Comparison of ENCODE assay signal across 8 cellular contexts in the genomic region with DNA sequence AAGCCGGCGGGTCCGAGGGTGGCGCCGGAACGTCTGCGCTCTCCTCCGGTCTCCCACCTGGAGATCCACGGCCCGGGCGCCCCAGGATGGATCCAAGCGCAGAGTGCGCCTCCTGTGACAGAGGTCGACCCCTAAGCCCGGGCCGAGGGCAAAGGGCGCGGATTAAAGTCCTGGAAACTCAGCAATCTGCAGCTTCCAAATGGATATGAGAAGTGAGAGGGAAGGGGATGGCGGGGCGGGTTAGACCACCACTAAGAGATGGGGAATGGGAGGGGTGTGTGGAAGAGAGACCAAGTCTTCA. TPM values are rescaled to one million over a fixed set of nuclear protein-coding genes. Genes with fewer than 3 reads are reported as not detected.
A peak's percentile ranks its signal among the peaks of the same experiment; 100 is the strongest.
DNase-seq lines count a peak whose midpoint lies in the region; ATAC-seq and TF ChIP-seq lines count a peak whose summit lies in the region.

No MANE protein-coding gene starts in this region.

- H3K79me2 ChIP-seq in HCT116 (ENCODE audit: insufficient read depth, low read length) (no peaks in the 10 kb centered on the region), smooth muscle cell (ENCODE audit: low read depth) (no peaks in the 10 kb centered on the region)

- H3F3A ChIP-seq in smooth muscle cell (ENCODE audit: low read depth), result peaks cover 10% of the 10 kb centered on the region

- H3K36me3 Mint-ChIP-seq in activated T-helper 2 cell treated with anti-CD3 and anti-CD28 coated beads, Interferon-gamma antibody, Interleukin-2, Interleukin-4, amounts not matched to agents 10 μg/mL and 5 μg/mL and 100 μg/mL, durations not matched to agents 14 hours and 24 hours and 36 hours (ENCODE audit: low read depth), result peaks cover 47% of the 10 kb centered on the region

- intact Hi-C loops in HCT116 (cut with micrococcal nuclease), result no loop called here
- intact Hi-C loops in activated T-helper 2 cell treated with anti-CD3 and anti-CD28 coated beads, Interferon-gamma antibody, Interleukin-2, Interleukin-4, amounts not matched to agents 10 μg/mL and 5 μg/mL and 100 μg/mL, durations not matched to agents 14 hours and 24 hours and 36 hours (cut with micrococcal nuclease), result loop anchor here (5.0 to 10.0 kb wide), 5 partner anchors 59 to 729 kb away; a partner anchor contains a TSS

- no peak for TF ChIP-seq POLR2A in HCT116 (IDR thresholded peaks at IDR 0.05; ENCODE audit: borderline replicate concordance, extremely low read depth, insufficient read depth, insufficient read length)

- POLR2A ChIA-PET in HCT116 (lab: Charles Lee), result interaction anchor here (1.2 to 1.4 kb wide), 2 partner anchors 14 to 16 kb away, joined by 3 to 5 read pairs; a partner anchor contains a TSS

- no peaks in the 10 kb centered on the region for H3K27me3 Mint-ChIP-seq in activated T-helper 2 cell treated with anti-CD3 and anti-CD28 coated beads, Interferon-gamma antibody, Interleukin-2, Interleukin-4, amounts not matched to agents 10 μg/mL and 5 μg/mL and 100 μg/mL, durations not matched to agents 14 hours and 24 hours and 36 hours (ENCODE audit: low read depth)

- peak overlapping the region; percentile 77 for H3K27ac ChIP-seq in HCT116 (ENCODE audit: low read depth, low read length)
- no peak overlapping the region for H3K27ac ChIP-seq in smooth muscle cell (ENCODE audit: low read depth)

- H3K9me3 ChIP-seq in HCT116 (ENCODE audit: control insufficient read depth in 1 of 2, insufficient read depth in 1 of 2, low read depth in 1 of 2, low read length in 2 of 2), result no peaks in the 10 kb centered on the region
- H3K9me3 ChIP-seq in iPS-15b (ENCODE audit: control insufficient read depth, insufficient read depth, low read length), result no peaks in the 10 kb centered on the region
- H3K9me3 ChIP-seq in smooth muscle cell (replicated peaks; ENCODE audit: low read depth), result no peaks in the 10 kb centered on the region

- H4K20me1 ChIP-seq in HCT116 (ENCODE audit: insufficient read depth), result no peaks in the 10 kb centered on the region
- H4K20me1 ChIP-seq in smooth muscle cell (ENCODE audit: low read depth), result no peaks in the 10 kb centered on the region

- peak overlapping the region; percentile 33 for H3K4me3 Mint-ChIP-seq in activated T-helper 2 cell treated with anti-CD3 and anti-CD28 coated beads, Interferon-gamma antibody, Interleukin-2, Interleukin-4, amounts not matched to agents 10 μg/mL and 5 μg/mL and 100 μg/mL, durations not matched to agents 14 hours and 24 hours and 36 hours (ENCODE audit: low read depth)

- no peaks in the 10 kb centered on the region for H3K9me2 ChIP-seq in HCT116 (ENCODE audit: insufficient read depth)

- RAD21 ChIA-PET in HCT116 (lab: Charles Lee; ENCODE audit: low non-redundant PET in 1 of 2, low total read pairs in 2 of 2, uncharacterized antibody in 2 of 2, unreplicated experiment in 2 of 2), result no interaction called here

- 5% methylated on average over 20 of the region's 20 CpGs for WGBS in smooth muscle cell (ENCODE audit: low lambda C conversion rate)

- no peaks in the 10 kb centered on the region for H3K27me3 ChIP-seq in HCT116 (ENCODE audit: insufficient read depth, low read length)
- H3K27me3 ChIP-seq in iPS-15b (ENCODE audit: control insufficient read depth, insufficient read depth, low read length), result no peaks in the 10 kb centered on the region
- no peaks in the 10 kb centered on the region for H3K27me3 ChIP-seq in smooth muscle cell (ENCODE audit: low read depth)

- BruUV-seq in HCT116 (replicated peaks; lab: Mats Ljungman, UMichigan), result no TSS peak

- H3K9me3 Mint-ChIP-seq in activated T-helper 2 cell treated with anti-CD3 and anti-CD28 coated beads, Interferon-gamma antibody, Interleukin-2, Interleukin-4, amounts not matched to agents 10 μg/mL and 5 μg/mL and 100 μg/mL, durations not matched to agents 14 hours and 24 hours and 36 hours, result peaks cover 3% of the 10 kb centered on the region

- peaks cover 0 to 5% of the 10 kb centered on the region in 2 experiments; a peak in 1 of 4 replicates for H3K36me3 ChIP-seq in HCT116 (ENCODE audit: control insufficient read depth in 1 of 2, insufficient read depth in 2 of 2, low read length in 2 of 2)
- peaks cover 28% of the 10 kb centered on the region for H3K36me3 ChIP-seq in iPS-15b (ENCODE audit: control insufficient read depth, insufficient read depth, low read length)
- H3K36me3 ChIP-seq in smooth muscle cell (ENCODE audit: low read depth), result no peaks in the 10 kb centered on the region

- H3K4me1 ChIP-seq in HCT116 (ENCODE audit: control insufficient read depth in 1 of 2, insufficient read depth in 2 of 2, low read length in 2 of 2), result peaks cover 4 to 43% of the 10 kb centered on the region in 2 experiments; a peak in 3 of 4 replicates
- peaks cover 23% of the 10 kb centered on the region for H3K4me1 ChIP-seq in iPS-15b (ENCODE audit: control insufficient read depth, insufficient read depth, low read length)
- peaks cover 18% of the 10 kb centered on the region for H3K4me1 ChIP-seq in smooth muscle cell (ENCODE audit: low read depth)

- H3K27ac Mint-ChIP-seq in activated T-helper 2 cell treated with anti-CD3 and anti-CD28 coated beads, Interferon-gamma antibody, Interleukin-2, Interleukin-4, amounts not matched to agents 10 μg/mL and 5 μg/mL and 100 μg/mL, durations not matched to agents 14 hours and 24 hours and 36 hours, result no peak overlapping the region

- H2AFZ ChIP-seq in HCT116 (ENCODE audit: low read depth, low read length, poor library complexity, severe bottlenecking) (peak overlapping the region; percentile 32), smooth muscle cell (ENCODE audit: low read depth) (peak overlapping the region; percentile 90)

- peak overlapping the region; percentile 82 to 85 for H3K4me3 ChIP-seq in HCT116 (replicated peaks in 1 of 2; ENCODE audit: low read depth in 1 of 2, low read length in 2 of 2)
- H3K4me3 ChIP-seq in iPS-15b (ENCODE audit: low read depth, low read length), result peak overlapping the region; percentile 94
- H3K4me3 ChIP-seq in smooth muscle cell, result peak overlapping the region; percentile 75

- peaks cover 60% of the 10 kb centered on the region for H3K4me1 Mint-ChIP-seq in activated T-helper 2 cell treated with anti-CD3 and anti-CD28 coated beads, Interferon-gamma antibody, Interleukin-2, Interleukin-4, amounts not matched to agents 10 μg/mL and 5 μg/mL and 100 μg/mL, durations not matched to agents 14 hours and 24 hours and 36 hours (ENCODE audit: low read depth)

- CTCF ChIA-PET in HCT116 (lab: Charles Lee), result interaction anchor here (1.2 kb wide), 1 partner anchor 15 kb away, joined by 3 read pairs; a partner anchor contains a TSS

- DNase-seq in HCT116 (ENCODE audit: low read depth, low spot score), result no peak
- DNase-seq in activated T-helper 2 cell treated with anti-CD3 and anti-CD28 coated beads, Interferon-gamma antibody, Interleukin-2, Interleukin-4, amounts not matched to agents 10 μg/mL and 5 μg/mL and 100 μg/mL, durations not matched to agents 14 hours and 24 hours and 36 hours (ENCODE audit: low spot score), result no peak
- no peak for DNase-seq in smooth muscle cell (lab: John Stamatoyannopoulos, UW; ENCODE audit: unreplicated experiment)
- no peak for DNase-seq in cerebellar nuclear complex (lab: John Stamatoyannopoulos, UW)
- no peak for DNase-seq in hippocampal formation (lab: John Stamatoyannopoulos, UW)
- no peak for DNase-seq in T-helper 9 cell
- no peak for DNase-seq in CD1c-positive myeloid dendritic cell (ENCODE audit: extremely low spot score)

- TF ChIP-seq CTCF in HCT116 (IDR thresholded peaks at IDR 0.05 in 2 of 3, conservative IDR thresholded peaks at IDR 0.05 in 1 of 3; ENCODE audit: borderline replicate concordance in 1 of 3, insufficient read depth in 1 of 3, low read depth in 2 of 3, low read length in 2 of 3) (no peak), smooth muscle cell (IDR thresholded peaks at IDR 0.05; ENCODE audit: borderline replicate concordance, insufficient read depth, poor library complexity, severe bottlenecking) (no peak)

- no peak for TF ChIP-seq RAD21 in HCT116 (IDR thresholded peaks at IDR 0.05; ENCODE audit: low read depth)

- ATAC-seq in HCT116, result no peak

- peak overlapping the region; percentile 93 for H3K4me2 ChIP-seq in HCT116 (ENCODE audit: low read length)
- peak overlapping the region; percentile 86 for H3K4me2 ChIP-seq in smooth muscle cell

- peak overlapping the region; percentile 61 for H3K9ac ChIP-seq in HCT116 (ENCODE audit: low read length)
- no peak overlapping the region for H3K9ac ChIP-seq in iPS-15b (ENCODE audit: low read depth, low read length)
- H3K9ac ChIP-seq in smooth muscle cell (ENCODE audit: low read depth), result no peak overlapping the region

TF ChIP-seq in HCT116, 20 proteins besides CTCF, POLR2A, EP300 and RAD21 (continues in another document):
- TF ChIP-seq JUND (IDR thresholded peaks at IDR 0.05), result no peak
- TF ChIP-seq, protein P1, sequence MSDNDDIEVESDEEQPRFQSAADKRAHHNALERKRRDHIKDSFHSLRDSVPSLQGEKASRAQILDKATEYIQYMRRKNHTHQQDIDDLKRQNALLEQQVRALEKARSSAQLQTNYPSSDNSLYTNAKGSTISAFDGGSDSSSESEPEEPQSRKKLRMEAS (IDR thresholded peaks at IDR 0.05), result no peak
- TF ChIP-seq SRF (IDR thresholded peaks at IDR 0.05; ENCODE audit: low read depth), result no peak

RNA-seq across cellular contexts. Expression of a gene that starts 0.7 kb away (rescaled TPM):
- 23.9 TPM for total RNA-seq in HCT116 (2021; ENCODE audit: unreplicated experiment)
- polyA plus RNA-seq in HCT116 (2012), result 18.8 TPM in 2 replicates
- 47.8 and 51.8 TPM in 2 replicates for total RNA-seq in activated T-helper 2 cell treated with anti-CD3 and anti-CD28 coated beads, Interferon-gamma antibody, Interleukin-2, Interleukin-4, amounts not matched to agents 10 μg/mL and 5 μg/mL and 100 μg/mL, durations not matched to agents 14 hours and 24 hours and 36 hours
- 14.8 and 20.8 TPM in 2 replicates for total RNA-seq in smooth muscle cell
- polyA plus RNA-seq in smooth muscle cell, result 13.3 and 22.1 TPM in 2 replicates

RNA-seq across cellular contexts. Expression of a gene that starts 15.7 kb away (rescaled TPM):
- total RNA-seq in HCT116 (2021; ENCODE audit: unreplicated experiment) (14.7 TPM), smooth muscle cell (1.4 and 8.2 TPM in 2 replicates)
- 10.0 and 11.4 TPM in 2 replicates for polyA plus RNA-seq in HCT116 (2012)
- total RNA-seq in activated T-helper 2 cell treated with anti-CD3 and anti-CD28 coated beads, Interferon-gamma antibody, Interleukin-2, Interleukin-4, amounts not matched to agents 10 μg/mL and 5 μg/mL and 100 μg/mL, durations not matched to agents 14 hours and 24 hours and 36 hours, result 14.7 and 17.5 TPM in 2 replicates
- polyA plus RNA-seq in smooth muscle cell, result 6.4 and 6.9 TPM in 2 replicates

RNA-seq across cellular contexts. Expression of a gene that starts 15.8 kb away (rescaled TPM):
- 3.3 TPM for total RNA-seq in HCT116 (2021; ENCODE audit: unreplicated experiment)
- polyA plus RNA-seq in HCT116 (2012), result 1.5 and 1.8 TPM in 2 replicates
- total RNA-seq in activated T-helper 2 cell treated with anti-CD3 and anti-CD28 coated beads, Interferon-gamma antibody, Interleukin-2, Interleukin-4, amounts not matched to agents 10 μg/mL and 5 μg/mL and 100 μg/mL, durations not matched to agents 14 hours and 24 hours and 36 hours, result 0.32 TPM in 1 of 2 replicates, not detected in the other
- 0.81 and 1.7 TPM in 2 replicates for total RNA-seq in smooth muscle cell
- polyA plus RNA-seq in smooth muscle cell, result 0.95 and 1.3 TPM in 2 replicates

RNA-seq across cellular contexts. Expression of a gene that starts 26.8 kb away (rescaled TPM):
- total RNA-seq in HCT116 (2021; ENCODE audit: unreplicated experiment) (11.3 TPM), smooth muscle cell (5.4 and 6.6 TPM in 2 replicates)
- 2.8 and 3.7 TPM in 2 replicates for polyA plus RNA-seq in HCT116 (2012)
- 17.7 and 18.8 TPM in 2 replicates for total RNA-seq in activated T-helper 2 cell treated with anti-CD3 and anti-CD28 coated beads, Interferon-gamma antibody, Interleukin-2, Interleukin-4, amounts not matched to agents 10 μg/mL and 5 μg/mL and 100 μg/mL, durations not matched to agents 14 hours and 24 hours and 36 hours
- polyA plus RNA-seq in smooth muscle cell, result 1.3 and 2.6 TPM in 2 replicates
